Comparison of ENCODE assay signal across 10 cellular contexts in the genomic region with DNA sequence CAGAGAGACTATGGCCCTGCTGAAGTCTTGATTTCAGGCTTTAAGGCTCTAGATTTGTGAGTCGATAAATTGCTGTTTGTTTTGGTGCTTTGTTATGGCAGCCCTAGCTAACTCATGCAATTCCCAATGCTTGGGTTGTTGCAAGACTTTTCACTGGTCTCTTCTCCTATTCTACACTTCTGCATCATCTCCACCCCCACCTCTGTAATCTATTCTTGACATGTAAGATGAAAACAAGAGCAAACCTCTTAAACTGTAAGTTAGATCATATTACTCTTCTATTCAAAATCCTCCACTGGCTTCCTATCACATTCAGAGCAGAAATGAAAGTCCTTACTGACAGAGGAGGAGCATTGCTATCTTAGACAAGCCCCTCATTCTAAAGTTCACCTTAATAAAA.
DNase-seq lines count a peak whose midpoint lies in the region; ATAC-seq lines count a peak whose summit lies in the region.
"Had no signal": no experiment of that assay in that cellular context is flagged by ENCODE, and none has a peak within 500 bp of the region (broad histone marks: within the 10 kb centered on the region; RNA-seq: fewer than 3 reads in every experiment).

No MANE protein-coding gene starts in this region.

- no peak overlapping the region for H2BK120ac ChIP-seq in mesenchymal stem cell (ENCODE audit: low read depth, low read length)

- H3K9me3 ChIP-seq in mesenchymal stem cell (ENCODE audit: control insufficient read depth, low read length) = peaks cover 4% of the 10 kb centered on the region

- no peak overlapping the region for H3K14ac ChIP-seq in mesenchymal stem cell (ENCODE audit: low read length in 2 of 2)

- no peak for ATAC-seq in HG02763 (IDR thresholded peaks at IDR 0.05; ENCODE audit: unreplicated experiment)
- ATAC-seq: CD8-positive, alpha-beta T cell had no signal

- H2AK5ac ChIP-seq in mesenchymal stem cell (ENCODE audit: low read length, severe bottlenecking) = no peak overlapping the region

- no peaks in the 10 kb centered on the region for H3K79me1 ChIP-seq in mesenchymal stem cell (replicated peaks; ENCODE audit: low read length, poor library complexity, severe bottlenecking)

- H2BK12ac ChIP-seq in mesenchymal stem cell (ENCODE audit: low read length in 2 of 2) = no peak overlapping the region

- DNase-seq in M059J (ENCODE audit: low read depth) = peak; percentile 2
- DNase-seq in NCI-H226 = peak; percentile 60
- DNase-seq in amniotic epithelial cell (ENCODE audit: low read depth) = peak; percentile 84
- peak; percentile 47 for DNase-seq in mesenchymal stem cell
- no peak for DNase-seq in COLO668 (lab: John Stamatoyannopoulos, UW; ENCODE audit: unreplicated experiment)
- DNase-seq in iPS-NIHi11 (ENCODE audit: low spot score) = no peak
- DNase-seq: CD8-positive, alpha-beta T cell; DMS53; HCEC 1CT had no signal

- H3K27ac ChIP-seq in mesenchymal stem cell (ENCODE audit: low read length, poor library complexity, severe bottlenecking) = no peak overlapping the region

- H2BK5ac ChIP-seq in mesenchymal stem cell (ENCODE audit: low read depth, low read length, poor library complexity, severe bottlenecking) = no peak overlapping the region

- 60% methylated on average over 1 of the region's 1 CpG for WGBS in mesenchymal stem cell

- H3K4me2 ChIP-seq in mesenchymal stem cell (ENCODE audit: low read length, poor library complexity, severe bottlenecking) = no peak overlapping the region

- H3K4me1 ChIP-seq in mesenchymal stem cell (ENCODE audit: control insufficient read depth, insufficient read depth, low read depth, low read length) = no peaks in the 10 kb centered on the region

- no peak overlapping the region for H3K9ac ChIP-seq in mesenchymal stem cell (ENCODE audit: low read length)

- H4K91ac ChIP-seq in mesenchymal stem cell (ENCODE audit: low read length) = no peak overlapping the region

- no peak overlapping the region for H2AFZ ChIP-seq in mesenchymal stem cell (ENCODE audit: low read depth, low read length)

- H3K4ac ChIP-seq in mesenchymal stem cell (ENCODE audit: low read depth in 1 of 2, low read length in 2 of 2) = no peak overlapping the region

- no peaks in the 10 kb centered on the region for H3K36me3 ChIP-seq in mesenchymal stem cell (ENCODE audit: control insufficient read depth in 1 of 2, insufficient read depth in 2 of 2, low read depth in 1 of 2, low read length in 2 of 2)

- H4K8ac ChIP-seq in mesenchymal stem cell (ENCODE audit: low read length) = no peak overlapping the region

- no peak overlapping the region for H3K4me3 ChIP-seq in mesenchymal stem cell (ENCODE audit: insufficient read depth in 1 of 2, low read depth in 1 of 2, low read length in 2 of 2)

- no peaks in the 10 kb centered on the region for H3K27me3 ChIP-seq in mesenchymal stem cell (ENCODE audit: control insufficient read depth in 1 of 2, insufficient read depth in 1 of 2, low read length in 2 of 2)

- H2BK15ac ChIP-seq in mesenchymal stem cell (ENCODE audit: low read depth, poor library complexity, severe bottlenecking) = no peak overlapping the region

- H3K18ac ChIP-seq in mesenchymal stem cell (ENCODE audit: low read depth in 1 of 2, low read length in 2 of 2) = no peak overlapping the region

- H3K23ac ChIP-seq in mesenchymal stem cell (ENCODE audit: low read length in 2 of 2) = no peak overlapping the region

Comparison
In these comparisons a context has a peak if more than half of its experiments do, and no peak if none do; other contexts are left out.
1. DNase-seq: peak in M059J (single experiment), NCI-H226 (single experiment), amniotic epithelial cell (single experiment) and mesenchymal stem cell (single experiment); none in COLO668 (single experiment) and iPS-NIHi11 (single experiment).